Comparison of ENCODE assay signal across 10 cellular contexts in genomic region chr6:132820629-132821381, GRCh38. TPM values are rescaled to one million over a fixed set of nuclear protein-coding genes. Genes with fewer than 3 reads are reported as not detected.
A peak's percentile ranks its signal among the peaks of the same experiment; 100 is the strongest.
DNase-seq lines count a peak whose midpoint lies in the region; ATAC-seq and TF ChIP-seq lines count a peak whose summit lies in the region.
"Had no signal": no experiment of that assay in that cellular context is flagged by ENCODE, and none has a peak within 500 bp of the region (broad histone marks: within the 10 kb centered on the region; RNA-seq: fewer than 3 reads in every experiment).

No MANE protein-coding gene starts in this region.

- H3K4me1 ChIP-seq in right cardiac atrium (ENCODE audit: control insufficient read depth, insufficient read depth, low read length) (no peaks in the 10 kb centered on the region), esophagus muscularis mucosa (peaks cover 23 to 51% (median 46%) of the 10 kb centered on the region in 4 donors)

- H3K9me3 ChIP-seq in right cardiac atrium (ENCODE audit: control insufficient read depth, low read length), result no peaks in the 10 kb centered on the region
- no peaks in the 10 kb centered on the region for H3K9me3 ChIP-seq in esophagus muscularis mucosa

- H3K4me1 Mint-ChIP-seq in stimulated activated naive CD8-positive, alpha-beta T cell treated with anti-CD3 and anti-CD28 coated beads, Interleukin-15, Interleukin-2, amounts not matched to agents 100 ng/mL and 50 ng/mL, for 24 hours (ENCODE audit: low read depth), result peaks cover 54% of the 10 kb centered on the region

- H3K27ac ChIP-seq in right cardiac atrium (ENCODE audit: low read length) (peak overlapping the region; percentile 13), esophagus muscularis mucosa (replicated peaks in 1 of 4) (peak overlapping the region in 3 of 4 donors; percentile 31 to 62 (median 52))

- no peak for TF ChIP-seq POLR2A in esophagus muscularis mucosa (IDR thresholded peaks at IDR 0.05; ENCODE audit: low read depth)

- ATAC-seq in right cardiac atrium (peak; percentile 21 to 44), Right ventricle myocardium superior (ENCODE audit: poor library complexity) (no peak), HG03565 (IDR thresholded peaks at IDR 0.05; ENCODE audit: unreplicated experiment) (no peak), GM21529 (IDR thresholded peaks at IDR 0.05; ENCODE audit: unreplicated experiment) (no peak)

- DNase-seq in right cardiac atrium (no peak), Right ventricle myocardium superior (no peak), SK-MEL-5 (ENCODE audit: low read depth, low spot score) (peak; percentile 42), esophagus muscularis mucosa (ENCODE audit: extremely low spot score) (no peak), NCI-H128 (lab: John Stamatoyannopoulos, UW; ENCODE audit: unreplicated experiment) (no peak)
- DNase-seq: activated CD4-positive, CD25-positive, alpha-beta regulatory T cell treated with anti-CD3 and anti-CD28 coated beads, Interleukin-2, amount 50 U/mL, for 72 hours; hypothalamus had no signal

- peaks cover 39% of the 10 kb centered on the region for H3K36me3 Mint-ChIP-seq in stimulated activated naive CD8-positive, alpha-beta T cell treated with anti-CD3 and anti-CD28 coated beads, Interleukin-15, Interleukin-2, amounts not matched to agents 100 ng/mL and 50 ng/mL, for 24 hours (ENCODE audit: low read depth)

- H3K27me3 ChIP-seq in right cardiac atrium (ENCODE audit: control insufficient read depth, insufficient read depth), result no peaks in the 10 kb centered on the region
- H3K27me3 ChIP-seq in esophagus muscularis mucosa, result no peaks in the 10 kb centered on the region

- intact Hi-C loops in right cardiac atrium (cut with DNase I), result loop anchor here in 2 of 4 donors (10.0 kb wide), 2 partner anchors 694 to 734 kb away; no protein-coding TSS in a partner anchor
- intact Hi-C loops in Right ventricle myocardium superior (cut with DNase I), result no loop called here
- intact Hi-C loops in esophagus muscularis mucosa (cut with DNase I), result loop anchor here (5.0 kb wide), 1 partner anchor 691 kb away; no protein-coding TSS in a partner anchor

- no peak overlapping the region for H3K4me3 Mint-ChIP-seq in stimulated activated naive CD8-positive, alpha-beta T cell treated with anti-CD3 and anti-CD28 coated beads, Interleukin-15, Interleukin-2, amounts not matched to agents 100 ng/mL and 50 ng/mL, for 24 hours

- no peak overlapping the region for H3K4me3 ChIP-seq in right cardiac atrium (ENCODE audit: low read length)
- H3K4me3 ChIP-seq in esophagus muscularis mucosa, result no peak overlapping the region

- peak overlapping the region; percentile 31 for H3K27ac Mint-ChIP-seq in stimulated activated naive CD8-positive, alpha-beta T cell treated with anti-CD3 and anti-CD28 coated beads, Interleukin-15, Interleukin-2, amounts not matched to agents 100 ng/mL and 50 ng/mL, for 24 hours

- in situ Hi-C loops in SK-MEL-5 (cut with HindIII; ENCODE audit: low pct_unique_long_range_greater_than_20kb, low sequenced_read_pairs), result no loop called here

- no peaks in the 10 kb centered on the region for H3K27me3 Mint-ChIP-seq in stimulated activated naive CD8-positive, alpha-beta T cell treated with anti-CD3 and anti-CD28 coated beads, Interleukin-15, Interleukin-2, amounts not matched to agents 100 ng/mL and 50 ng/mL, for 24 hours

- no peaks in the 10 kb centered on the region for H3K9me3 Mint-ChIP-seq in stimulated activated naive CD8-positive, alpha-beta T cell treated with anti-CD3 and anti-CD28 coated beads, Interleukin-15, Interleukin-2, amounts not matched to agents 100 ng/mL and 50 ng/mL, for 24 hours

- TF ChIP-seq CTCF in esophagus muscularis mucosa (IDR thresholded peaks at IDR 0.05), result no peak

- WGBS in right cardiac atrium, result 76% methylated on average over 5 of the region's 5 CpGs
- WGBS in esophagus muscularis mucosa, result 59% methylated on average over 5 of the region's 5 CpGs

- TF ChIP-seq EP300 in esophagus muscularis mucosa (IDR thresholded peaks at IDR 0.05), result no peak

- H3K36me3 ChIP-seq in esophagus muscularis mucosa, result peaks cover 0 to 45% (median 40%) of the 10 kb centered on the region in 4 donors

RNA-seq across cellular contexts. Expression of gene RPS12, which starts 6.4 kb away (rescaled TPM):
- total RNA-seq in right cardiac atrium (100 to 1,000 TPM; 554 to 686 (median 627) TPM), Right ventricle myocardium superior (465 TPM), esophagus muscularis mucosa (1,000 to 10,000 TPM in 3 of 4 donors, 100 to 1,000 TPM in 1; 892 to 2,519 (median 1,816) TPM)
- polyA plus RNA-seq in right cardiac atrium, result 1,063 TPM
- 2,464 and 2,714 TPM in 2 replicates for total RNA-seq in SK-MEL-5 (2014; rRNA removed; shearing (Covaris generic))
- 2,494 and 2,756 TPM in 2 replicates for polyA plus RNA-seq in SK-MEL-5 (2015; cell fraction: cytosol; rRNA removed)
- polyA plus RNA-seq in SK-MEL-5 (2015; cell fraction: nucleus; rRNA removed), result 436 and 447 TPM in 2 replicates

RNA-seq across cellular contexts. Expression of gene SLC18B1, which starts 22.4 kb away (rescaled TPM):
- total RNA-seq in right cardiac atrium (1 to 10 TPM; 4.5 to 5.9 (median 5.3) TPM), Right ventricle myocardium superior (3.7 TPM), esophagus muscularis mucosa (1 to 10 TPM; 4.8 to 6.2 (median 5.7) TPM)
- 3.1 TPM for polyA plus RNA-seq in right cardiac atrium
- 47.2 and 54.8 TPM in 2 replicates for total RNA-seq in SK-MEL-5 (2014; rRNA removed; shearing (Covaris generic))
- 28.7 and 32.4 TPM in 2 replicates for polyA plus RNA-seq in SK-MEL-5 (2015; cell fraction: cytosol; rRNA removed)
- polyA plus RNA-seq in SK-MEL-5 (2015; cell fraction: nucleus; rRNA removed), result 90.3 and 107 TPM in 2 replicates

Comparison
In these comparisons a context has a peak if more than half of its experiments do, and no peak if none do; other contexts are left out.
1. ATAC-seq: peak in right cardiac atrium (2 of 2); none in Right ventricle myocardium superior (single experiment), HG03565 (single experiment) and GM21529 (single experiment).